8 cellular contexts compared by ENCODE assay signal in the genomic region with DNA sequence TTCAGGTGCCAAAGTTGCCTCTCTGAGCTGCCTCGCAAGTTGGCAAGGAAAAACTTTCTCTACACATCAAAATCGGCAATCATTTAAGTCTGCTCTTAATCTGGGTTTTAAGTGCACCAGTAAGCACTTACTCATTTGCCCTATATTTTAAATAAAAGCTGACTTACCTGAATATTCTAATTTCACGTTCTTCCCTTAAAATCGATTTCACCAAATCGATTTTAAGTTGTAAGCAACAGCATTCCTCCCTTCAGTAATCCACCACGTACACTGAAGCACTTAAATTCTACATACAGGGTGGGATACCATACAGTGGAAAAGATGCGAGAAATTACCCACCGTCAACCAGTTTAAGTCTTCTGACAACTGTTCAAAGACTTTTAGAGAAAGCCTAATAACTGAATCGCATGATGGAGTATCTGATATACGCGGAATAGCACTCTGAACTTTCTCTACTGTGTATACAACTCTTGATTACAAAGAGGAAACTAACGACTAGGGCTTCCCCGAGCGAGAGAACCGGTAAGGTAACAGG. TPM values are rescaled to one million over a fixed set of nuclear protein-coding genes. Genes with fewer than 3 reads are reported as not detected.
DNase-seq lines count a peak whose midpoint lies in the region; ATAC-seq, FAIRE-seq and TF ChIP-seq lines count a peak whose summit lies in the region.

No MANE protein-coding gene starts in this region.

- no peaks in the 10 kb centered on the region for H3K27me3 Mint-ChIP-seq in activated CD8-positive, alpha-beta memory T cell treated with anti-CD3 and anti-CD28 coated beads, Interleukin-2, amount 10 ng/mL, durations not matched to agents 7 days and 5 days

- H2AFZ ChIP-seq in HepG2 (ENCODE audit: low read length), result no peak overlapping the region

- H3K4me1 ChIP-seq in adrenal gland (replicated peaks in 1 of 2) (peaks cover 32 to 61% of the 10 kb centered on the region in 2 donors), HepG2 (ENCODE audit: insufficient read depth, low read length) (peaks cover 55% of the 10 kb centered on the region), thymus (ENCODE audit: control insufficient read depth, insufficient read depth, low read length) (peaks cover 26% of the 10 kb centered on the region)

- BruUV-seq in HepG2 (replicated peaks; lab: Mats Ljungman, UMichigan), result TSS peak; percentile 42

- TF ChIP-seq EP300 in HepG2 (IDR thresholded peaks at IDR 0.05; ENCODE audit: low read depth in 2 of 2, low read length in 2 of 2) (no peak), HepG2 (CRISPR knock-in tag; IDR thresholded peaks at IDR 0.05; ENCODE audit: borderline replicate concordance) (no peak)

- no peaks in the 10 kb centered on the region for H3K9me3 Mint-ChIP-seq in activated CD8-positive, alpha-beta memory T cell treated with anti-CD3 and anti-CD28 coated beads, Interleukin-2, amount 10 ng/mL, durations not matched to agents 7 days and 5 days (ENCODE audit: low read depth)

- TF ChIP-seq CTCF in adrenal gland (IDR thresholded peaks at IDR 0.05) (no peak), HepG2 (CRISPR knock-in tag; IDR thresholded peaks at IDR 0.05) (no peak)

- peaks cover 72% of the 10 kb centered on the region for H3K79me2 ChIP-seq in HepG2 (ENCODE audit: insufficient read depth, low read length)

- TF ChIP-seq RAD21 in HepG2 (CRISPR knock-in tag; IDR thresholded peaks at IDR 0.05), result no peak

- H3K9me3 ChIP-seq in adrenal gland (replicated peaks in 1 of 3) (no peaks in the 10 kb centered on the region), HepG2 (ENCODE audit: low read length) (no peaks in the 10 kb centered on the region), thymus (ENCODE audit: control insufficient read depth) (no peaks in the 10 kb centered on the region)

- no peaks in the 10 kb centered on the region for H3K36me3 ChIP-seq in adrenal gland (replicated peaks in 1 of 2)
- peaks cover 0 to 11% of the 10 kb centered on the region in 2 experiments; a peak in 2 of 5 replicates for H3K36me3 ChIP-seq in HepG2 (replicated peaks in 1 of 2; ENCODE audit: control insufficient read depth in 1 of 2, insufficient read depth in 2 of 2, low read length in 2 of 2)
- H3K36me3 ChIP-seq in thymus (ENCODE audit: control insufficient read depth, insufficient read depth), result no peaks in the 10 kb centered on the region

- CTCF ChIA-PET in activated CD8-positive, alpha-beta memory T cell treated with anti-CD3 and anti-CD28 coated beads, Interleukin-2, amount 10 ng/mL, durations not matched to agents 7 days and 5 days (lab: Charles Lee), result interaction anchor here (0.9 to 1.9 kb wide), 9 partner anchors 25 to 129 kb away, joined by 3 to 7 read pairs (median 3); no protein-coding TSS in a partner anchor
- CTCF ChIA-PET in HepG2 (lab: Yijun Ruan, JAX; ENCODE audit: low intra/inter-chr PET ratio, low total read pairs), result interaction anchor here (1.2 to 1.8 kb wide), 2 partner anchors 55 to 129 kb away, joined by 3 to 9 read pairs; no protein-coding TSS in a partner anchor

- TF ChIP-seq POLR2A in adrenal gland (IDR thresholded peaks at IDR 0.05) (no peak), HepG2 (IDR thresholded peaks at IDR 0.05; ENCODE audit: insufficient read depth in 1 of 2, low read depth in 2 of 2, low read length in 2 of 2) (no peak)

- in situ Hi-C loops in HepG2 (cut with HindIII; ENCODE audit: extremely low pct_ligation_motif_present, low pct_unique_long_range_greater_than_20kb), result no loop called here

- POLR2A ChIA-PET in HepG2 (lab: Yijun Ruan, JAX), result interaction anchor here (3.8 kb wide), 1 partner anchor 93 kb away, joined by 26 read pairs; the partner anchor contains the start of gene PNO1

- peaks cover 30% of the 10 kb centered on the region for H3K4me1 Mint-ChIP-seq in activated CD8-positive, alpha-beta memory T cell treated with anti-CD3 and anti-CD28 coated beads, Interleukin-2, amount 10 ng/mL, durations not matched to agents 7 days and 5 days

- 3 to 6% (median 5%) methylated on average over 15 of the region's 15 CpGs for whole genome bisulfite sequencing in adrenal gland, 4 donors
- WGBS in HepG2 (ENCODE audit: low lambda C conversion rate), result 6% methylated on average over 15 of the region's 15 CpGs
- WGBS in thymus, result 2% methylated on average over 15 of the region's 15 CpGs

- peak overlapping the region in 2 of 4 donors; percentile 44 to 96 for H3K4me3 ChIP-seq in adrenal gland
- peak overlapping the region; percentile 83 to 97 (median 96) for H3K4me3 ChIP-seq in HepG2 (replicated peaks in 1 of 3; ENCODE audit: insufficient read depth in 1 of 3, low read depth in 2 of 3, low read length in 3 of 3)
- peak overlapping the region; percentile 93 for H3K4me3 ChIP-seq in thymus (ENCODE audit: low read length)

- H3K4me3 Mint-ChIP-seq in activated CD8-positive, alpha-beta memory T cell treated with anti-CD3 and anti-CD28 coated beads, Interleukin-2, amount 10 ng/mL, durations not matched to agents 7 days and 5 days, result peak overlapping the region; percentile 84

- H3K36me3 Mint-ChIP-seq in activated CD8-positive, alpha-beta memory T cell treated with anti-CD3 and anti-CD28 coated beads, Interleukin-2, amount 10 ng/mL, durations not matched to agents 7 days and 5 days, result peaks cover 10% of the 10 kb centered on the region

- H3K27me3 ChIP-seq in adrenal gland (no peaks in the 10 kb centered on the region), HepG2 (ENCODE audit: control insufficient read depth in 1 of 2, insufficient read depth in 2 of 2, low read length in 2 of 2) (no peaks in the 10 kb centered on the region; a peak in 1 of 5 replicates), thymus (ENCODE audit: control insufficient read depth, insufficient read depth) (no peaks in the 10 kb centered on the region)

- intact Hi-C loops in adrenal gland (cut with DNase I) (loop anchor here in 1 of 2 donors (5.0 to 10.0 kb wide), 2 partner anchors 93 to 126 kb away; partner anchors contain the start of gene PNO1), HepG2 (cut with micrococcal nuclease; ENCODE audit: unreplicated experiment) (loop anchor here (1.0 to 5.0 kb wide), 6 partner anchors 14 to 188 kb away; partner anchors contain the start of gene C1D)

- peak overlapping the region; percentile 95 for H3K9ac ChIP-seq in HepG2 (ENCODE audit: insufficient read depth, low read depth, low read length)

- H3K27ac ChIP-seq in adrenal gland, result peak overlapping the region; percentile 85 to 100 (median 96)
- peak overlapping the region; percentile 94 for H3K27ac ChIP-seq in HepG2 (ENCODE audit: extremely low read length, insufficient read depth, low read length)
- peak overlapping the region; percentile 98 for H3K27ac ChIP-seq in thymus (ENCODE audit: low read depth)

- ATAC-seq in activated CD8-positive, alpha-beta memory T cell treated with anti-CD3 and anti-CD28 coated beads, Interleukin-2, amount 10 ng/mL, durations not matched to agents 7 days and 5 days, result no peak
- ATAC-seq in HepG2, result peak; percentile 7

- no peak for DNase-seq in activated CD8-positive, alpha-beta memory T cell treated with anti-CD3 and anti-CD28 coated beads, Interleukin-2, amount 10 ng/mL, durations not matched to agents 7 days and 5 days
- DNase-seq in activated CD8-positive, alpha-beta memory T cell treated with anti-CD3 and anti-CD28 coated beads, Interleukin-2, amount 50 U/mL, for 48 hours, result no peak
- DNase-seq in adrenal gland (no peak), HepG2 (ENCODE audit: low spot score) (no peak), NCI-H1417 (lab: John Stamatoyannopoulos, UW) (no peak), ureter (ENCODE audit: low spot score) (no peak), NCI-H524 treated with DMSO at 0.1 percent for 48 hours (lab: John Stamatoyannopoulos, UW) (no peak)

- H4K20me1 ChIP-seq in HepG2 (ENCODE audit: insufficient read depth, low read length), result peaks cover 50% of the 10 kb centered on the region

- H3K27ac Mint-ChIP-seq in activated CD8-positive, alpha-beta memory T cell treated with anti-CD3 and anti-CD28 coated beads, Interleukin-2, amount 10 ng/mL, durations not matched to agents 7 days and 5 days, result peak overlapping the region; percentile 94

- peak overlapping the region; percentile 87 for H3K4me2 ChIP-seq in HepG2 (ENCODE audit: low read depth, low read length)

- no peak for FAIRE-seq in HepG2 (lab: Jason Lieb, UNC)

TF ChIP-seq in HepG2, 621 proteins besides CTCF, POLR2A, EP300 and RAD21 (continues in another document):
- TF ChIP-seq ADNP (CRISPR knock-in tag; IDR thresholded peaks at IDR 0.05), result no peak
- TF ChIP-seq NCOR1 (IDR thresholded peaks at IDR 0.05; ENCODE audit: borderline replicate concordance, low read length), result peak; percentile 25; the same call in 1 of the 2 replicates

RNA-seq across cellular contexts. Expression of gene PPP3R1, which starts 1.6 kb away (rescaled TPM):
- total RNA-seq in activated CD8-positive, alpha-beta memory T cell treated with anti-CD3 and anti-CD28 coated beads, Interleukin-2, amount 10 ng/mL, durations not matched to agents 7 days and 5 days, result 10 to 100 TPM; 58.6 to 86.4 TPM
- total RNA-seq in adrenal gland, result 100 to 1,000 TPM in 1 of 8 donors, 10 to 100 TPM in 7; 26.4 to 169 (median 63.7) TPM
- polyA plus RNA-seq in adrenal gland, result 10 to 100 TPM; 11.8 to 68.4 (median 13.3) TPM
- total RNA-seq in HepG2 (2016; rRNA removed; fragmentation: Illumina TruSeq; extraction: Trizol), result 25.7 and 42.3 TPM in 2 replicates
- total RNA-seq in HepG2 (2016; cell fraction: cytosol; rRNA removed; fragmentation: Illumina TruSeq; extraction: Trizol; ENCODE audit: low read depth), result 8.3 and 8.5 TPM in 2 replicates
- 27.2 and 43.7 TPM in 2 replicates for total RNA-seq in HepG2 (2016; cell fraction: insoluble cytoplasmic fraction; rRNA removed; fragmentation: Illumina TruSeq; extraction: Trizol)
- total RNA-seq in HepG2 (2016; cell fraction: membrane; rRNA removed; fragmentation: Illumina TruSeq; extraction: Trizol), result 28.3 and 35.0 TPM in 2 replicates
- total RNA-seq in HepG2 (2016; cell fraction: nucleus; rRNA removed; fragmentation: Illumina TruSeq; extraction: Trizol), result 26.7 and 28.8 TPM in 2 replicates
- 10.5 and 11.6 TPM in 2 replicates for polyA plus RNA-seq in HepG2 (2011; rRNA removed)
- polyA plus RNA-seq in HepG2 (2011; cell fraction: cytosol; rRNA removed), result 4.7 and 9.2 TPM in 2 replicates
- 4.5 and 5.9 TPM in 2 replicates for polyA plus RNA-seq in HepG2 (2011; cell fraction: nucleus; rRNA removed)
- polyA plus RNA-seq in HepG2 (2012), result 45.6 and 57.9 TPM in 2 replicates
- polyA plus RNA-seq in HepG2 (2016; cell fraction: cytosol; fragmentation: Illumina TruSeq; extraction: Trizol; ENCODE audit: low read depth), result 4.1 and 4.4 TPM in 2 replicates
- polyA plus RNA-seq in HepG2 (2016; cell fraction: insoluble cytoplasmic fraction; fragmentation: Illumina TruSeq; extraction: Trizol; ENCODE audit: low read depth), result 62.1 and 62.9 TPM in 2 replicates
- 17.2 and 17.6 TPM in 2 replicates for polyA plus RNA-seq in HepG2 (2016; cell fraction: membrane; fragmentation: Illumina TruSeq; extraction: Trizol; ENCODE audit: low read depth)
- polyA plus RNA-seq in HepG2 (2016; cell fraction: nucleus; fragmentation: Illumina TruSeq; extraction: Trizol; ENCODE audit: insufficient read depth, low read depth), result 41.0 and 41.7 TPM in 2 replicates
- 6.3 and 10.2 TPM in 2 replicates for polyA minus RNA-seq in HepG2 (2011; rRNA and poly(A)+ RNA removed; ENCODE audit: low replicate concordance)
- polyA minus RNA-seq in HepG2 (2011; cell fraction: cytosol; rRNA and poly(A)+ RNA removed), result 29.7 and 31.3 TPM in 2 replicates
- polyA minus RNA-seq in HepG2 (2011; cell fraction: nucleus; rRNA and poly(A)+ RNA removed), result 20.0 and 21.9 TPM in 2 replicates
- 37.3 TPM for polyA plus RNA-seq in thymus
- 57.7 TPM for total RNA-seq in ureter
